ENCODE assay signal across 16 cellular contexts in the genomic region with DNA sequence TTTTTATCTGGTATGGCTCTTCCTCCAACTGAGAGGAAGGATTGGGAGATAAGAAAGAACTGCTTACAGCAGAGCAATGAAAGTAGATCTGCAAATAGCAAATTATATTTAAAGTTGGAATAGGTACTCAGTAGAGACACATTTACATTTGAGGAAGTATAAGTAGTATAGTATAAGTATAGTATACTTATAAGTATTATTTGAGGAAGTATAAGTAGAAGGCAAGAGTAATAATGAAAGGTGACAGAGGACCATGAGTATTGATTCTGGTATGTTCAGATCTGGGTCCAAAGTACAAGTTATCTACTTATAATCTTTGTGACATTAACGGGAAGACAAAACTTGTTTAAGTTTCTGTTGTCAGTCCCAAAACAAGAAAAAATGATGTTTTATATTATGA.
"Had no signal": no experiment of that assay in that cellular context is flagged by ENCODE, and none has a peak within 500 bp of the region (broad histone marks: within the 10 kb centered on the region; RNA-seq: fewer than 3 reads in every experiment).

No MANE protein-coding gene starts in this region.

- H3K9me3 Mint-ChIP-seq: activated naive CD8-positive, alpha-beta T cell treated with anti-CD3 and anti-CD28 coated beads, Interleukin-2, amount 10 ng/mL, durations not matched to agents 7 days and 5 days had no signal

- ATAC-seq: activated CD4-positive, CD25-positive, alpha-beta regulatory T cell treated with anti-CD3 and anti-CD28 coated beads, Interleukin-2, amount 50 U/mL, for 24 hours; effector memory CD8-positive, alpha-beta T cell; gastrocnemius medialis; left ventricle myocardium superior had no signal

- H3K4me1 ChIP-seq: gastrocnemius medialis had no signal

- H3K4me1 Mint-ChIP-seq: activated naive CD8-positive, alpha-beta T cell treated with anti-CD3 and anti-CD28 coated beads, Interleukin-2, amount 10 ng/mL, durations not matched to agents 7 days and 5 days had no signal

- H3K4me3 Mint-ChIP-seq: activated naive CD8-positive, alpha-beta T cell treated with anti-CD3 and anti-CD28 coated beads, Interleukin-2, amount 10 ng/mL, durations not matched to agents 7 days and 5 days; dendritic cell treated with granulocyte-macrophage colony-stimulating factor and Interleukin-4, amounts not matched to agents 40 ng/mL and 50 ng/mL, for 4 days; effector memory CD8-positive, alpha-beta T cell; stimulated activated naive CD8-positive, alpha-beta T cell treated with anti-CD3 and anti-CD28 coated beads, Interleukin-15, Interleukin-2, amounts not matched to agents 100 ng/mL and 50 ng/mL, for 24 hours had no signal

- H3K36me3 Mint-ChIP-seq: activated naive CD8-positive, alpha-beta T cell treated with anti-CD3 and anti-CD28 coated beads, Interleukin-2, amount 10 ng/mL, durations not matched to agents 7 days and 5 days had no signal

- H3K36me3 ChIP-seq: gastrocnemius medialis, upper lobe of left lung had no signal

- H3K4me3 ChIP-seq: gastrocnemius medialis, upper lobe of left lung had no signal

- H3K9me3 ChIP-seq: gastrocnemius medialis, upper lobe of left lung had no signal

- H3K27ac ChIP-seq: epithelial cell of prostate, gastrocnemius medialis, upper lobe of left lung had no signal

- H3K27me3 ChIP-seq: gastrocnemius medialis, upper lobe of left lung had no signal

- DNase-seq: activated CD4-positive, alpha-beta T cell treated with anti-CD3 and anti-CD28 coated beads, Interleukin-2, amount 50 U/mL, for 48 hours; activated gamma-delta T cell treated with Interleukin-2 at 50 U/mL for 16 hours; activated naive CD8-positive, alpha-beta T cell treated with anti-CD3 and anti-CD28 coated beads, Interleukin-2, amount 10 ng/mL, durations not matched to agents 7 days and 5 days; activated T-cell treated with anti-CD3 and anti-CD28 coated beads, Interleukin-2, amount 50 U/mL, for 48 hours; anterior cingulate cortex; cerebellar nuclear complex; effector memory CD8-positive, alpha-beta T cell; gastrocnemius medialis; left ventricle myocardium superior; mesendoderm; stimulated activated CD4-positive, alpha-beta T cell treated with anti-CD3 and anti-CD28 coated beads, Interleukin-2, amount 100 ng/mL, for 48 hours; upper lobe of left lung had no signal

- H3K27ac Mint-ChIP-seq: activated naive CD8-positive, alpha-beta T cell treated with anti-CD3 and anti-CD28 coated beads, Interleukin-2, amount 10 ng/mL, durations not matched to agents 7 days and 5 days; dendritic cell treated with granulocyte-macrophage colony-stimulating factor and Interleukin-4, amounts not matched to agents 40 ng/mL and 50 ng/mL, for 4 days; effector memory CD8-positive, alpha-beta T cell; stimulated activated naive CD8-positive, alpha-beta T cell treated with anti-CD3 and anti-CD28 coated beads, Interleukin-15, Interleukin-2, amounts not matched to agents 100 ng/mL and 50 ng/mL, for 24 hours had no signal

- H3K27me3 Mint-ChIP-seq: activated naive CD8-positive, alpha-beta T cell treated with anti-CD3 and anti-CD28 coated beads, Interleukin-2, amount 10 ng/mL, durations not matched to agents 7 days and 5 days; dendritic cell treated with granulocyte-macrophage colony-stimulating factor and Interleukin-4, amounts not matched to agents 40 ng/mL and 50 ng/mL, for 4 days; effector memory CD8-positive, alpha-beta T cell; stimulated activated naive CD8-positive, alpha-beta T cell treated with anti-CD3 and anti-CD28 coated beads, Interleukin-15, Interleukin-2, amounts not matched to agents 100 ng/mL and 50 ng/mL, for 24 hours had no signal
